In the genomic region with DNA sequence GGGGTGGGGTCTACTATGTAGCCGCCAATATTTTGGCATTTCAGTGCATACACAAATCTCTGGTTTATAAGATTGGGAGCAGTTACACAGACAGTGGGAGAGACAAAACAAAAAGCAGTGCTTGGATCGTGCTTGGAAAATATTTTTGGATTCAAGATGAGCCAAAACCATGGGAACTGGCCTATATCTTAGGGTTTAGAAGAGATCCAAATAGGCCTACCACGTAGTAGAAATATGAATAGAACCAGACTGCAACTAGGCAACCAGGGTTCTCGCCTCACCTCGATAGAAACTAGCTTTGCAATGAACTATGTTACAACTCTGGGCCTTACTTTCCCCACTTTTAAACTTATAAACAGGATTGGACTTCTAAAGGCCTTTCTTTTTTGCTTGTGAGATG, we compare ENCODE assay signal across 1 cellular context.
TF ChIP-seq lines count a peak whose summit lies in the region.

No MANE protein-coding gene starts in this region.

TF ChIP-seq in IMR-90, 13 proteins besides CTCF, POLR2A, EP300 and RAD21 (continued from another document):
- TF ChIP-seq RFX5 (IDR thresholded peaks at IDR 0.05; ENCODE audit: low read depth, low read length) (no peak), CHD1 (IDR thresholded peaks at IDR 0.05; ENCODE audit: low read depth, low read length) (no peak), USF2 (IDR thresholded peaks at IDR 0.05; ENCODE audit: low read depth, low read length) (no peak), BHLHE40 (IDR thresholded peaks at IDR 0.05; ENCODE audit: low read depth, low read length) (no peak), FOS (IDR thresholded peaks at IDR 0.05; ENCODE audit: low read depth, low read length) (no peak), SMC3 (IDR thresholded peaks at IDR 0.05; ENCODE audit: low read depth, low read length) (no peak), ELK1 (IDR thresholded peaks at IDR 0.05; ENCODE audit: borderline replicate concordance, low read depth, low read length) (no peak), MXI1 (IDR thresholded peaks at IDR 0.05; ENCODE audit: borderline replicate concordance, low read depth, low read length) (no peak)
